ENCODE assay signal across 1 cellular context in genomic region chr1:200653022-200653462, GRCh38.
TF ChIP-seq lines count a peak whose summit lies in the region.

No MANE protein-coding gene starts in this region.

TF ChIP-seq in GM12878, 131 proteins besides CTCF, POLR2A, EP300 and RAD21 (continued from another document):
- TF ChIP-seq ZBTB4 (CRISPR knock-in tag; IDR thresholded peaks at IDR 0.05) (no peak), PML (IDR thresholded peaks at IDR 0.05; ENCODE audit: low read length) (0 out of 2 replicates have a peak, but pooled peaks have one; percentile 31), LARP7 (IDR thresholded peaks at IDR 0.05) (no peak), NFXL1 (IDR thresholded peaks at IDR 0.05; ENCODE audit: borderline replicate concordance) (no peak), MTA3 (IDR thresholded peaks at IDR 0.05; ENCODE audit: borderline replicate concordance, low read length) (no peak), ZBTB40 (IDR thresholded peaks at IDR 0.05; ENCODE audit: borderline replicate concordance) (no peak), POLR2AphosphoS5 (IDR thresholded peaks at IDR 0.05; ENCODE audit: low read length) (no peak), YY1 (IDR thresholded peaks at IDR 0.05; ENCODE audit: low read depth, low read length) (0 out of 2 replicates have a peak, but pooled peaks have one; percentile 2), KAT2A (conservative IDR thresholded peaks at IDR 0.05; ENCODE audit: control insufficient read depth, low read depth, low read length) (no peak), SPI1 (IDR thresholded peaks at IDR 0.05; ENCODE audit: borderline replicate concordance, insufficient read depth, low read depth, low read length) (no peak), FOXM1 (IDR thresholded peaks at IDR 0.05; ENCODE audit: low read depth, low read length) (no peak), ZBTB11 (CRISPR knock-in tag; IDR thresholded peaks at IDR 0.05) (no peak), WRNIP1 (IDR thresholded peaks at IDR 0.05; ENCODE audit: borderline replicate concordance, low read depth, low read length) (no peak)
- TF ChIP-seq, protein P1, sequence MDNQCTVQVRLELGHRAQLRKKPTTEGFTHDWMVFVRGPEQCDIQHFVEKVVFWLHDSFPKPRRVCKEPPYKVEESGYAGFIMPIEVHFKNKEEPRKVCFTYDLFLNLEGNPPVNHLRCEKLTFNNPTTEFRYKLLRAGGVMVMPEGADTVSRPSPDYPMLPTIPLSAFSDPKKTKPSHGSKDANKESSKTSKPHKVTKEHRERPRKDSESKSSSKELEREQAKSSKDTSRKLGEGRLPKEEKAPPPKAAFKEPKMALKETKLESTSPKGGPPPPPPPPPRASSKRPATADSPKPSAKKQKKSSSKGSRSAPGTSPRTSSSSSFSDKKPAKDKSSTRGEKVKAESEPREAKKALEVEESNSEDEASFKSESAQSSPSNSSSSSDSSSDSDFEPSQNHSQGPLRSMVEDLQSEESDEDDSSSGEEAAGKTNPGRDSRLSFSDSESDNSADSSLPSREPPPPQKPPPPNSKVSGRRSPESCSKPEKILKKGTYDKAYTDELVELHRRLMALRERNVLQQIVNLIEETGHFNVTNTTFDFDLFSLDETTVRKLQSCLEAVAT (IDR thresholded peaks at IDR 0.05), result peak; percentile 31; the same call in 1 of the 2 replicates
